ENCODE assay signal across 9 cellular contexts in the genomic region with DNA sequence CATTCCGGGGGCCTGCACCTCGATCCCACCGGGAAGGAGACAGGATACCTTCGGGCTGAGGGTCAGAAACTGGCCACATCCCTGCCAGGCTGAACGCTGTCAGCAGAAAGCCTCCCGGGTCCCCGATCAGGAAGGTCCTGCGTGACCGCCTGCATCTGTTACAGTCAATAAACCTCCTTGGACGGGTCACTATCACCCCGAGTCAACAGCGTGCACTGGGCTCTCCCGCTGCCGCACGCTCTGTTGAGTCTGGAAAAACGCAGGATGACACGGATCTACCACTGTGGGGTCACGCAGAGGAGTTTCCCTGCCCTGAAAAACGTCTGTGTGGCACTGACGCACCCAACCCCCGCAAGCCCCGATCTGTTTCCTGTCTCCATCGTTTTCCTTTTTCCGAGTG. TPM values are rescaled to one million over a fixed set of nuclear protein-coding genes. Genes with fewer than 3 reads are reported as not detected.
DNase-seq lines count a peak whose midpoint lies in the region; ATAC-seq and TF ChIP-seq lines count a peak whose summit lies in the region.
"Had no signal": no experiment of that assay in that cellular context is flagged by ENCODE, and none has a peak within 500 bp of the region (broad histone marks: within the 10 kb centered on the region; RNA-seq: fewer than 3 reads in every experiment).

No MANE protein-coding gene starts in this region.

- H3K79me2 ChIP-seq in PC-3 (ENCODE audit: low read length), result no peaks in the 10 kb centered on the region

- H3K9me2 ChIP-seq in PC-3 (replicated peaks; ENCODE audit: low read length), result no peaks in the 10 kb centered on the region

- H3K4me1 ChIP-seq in Caco-2 (peaks cover 9% of the 10 kb centered on the region), PC-3 (ENCODE audit: insufficient read depth, low read length) (0 out of 2 replicates have a peak, but pooled peaks cover 3% of the 10 kb centered on the region), esophagus (ENCODE audit: control insufficient read depth in 2 of 2, insufficient read depth in 2 of 2, low read length in 1 of 2) (peaks cover 12 to 19% of the 10 kb centered on the region in 2 donors), neutrophil (ENCODE audit: control insufficient read depth in 1 of 2, insufficient read depth in 1 of 2, low read depth in 1 of 2, low read length in 1 of 2) (peaks cover 40 to 52% of the 10 kb centered on the region in 2 experiments)

- CTCF ChIA-PET in Caco-2 (lab: Charles Lee), result no interaction called here
- CTCF ChIA-PET in PC-3 (lab: Charles Lee), result no interaction called here

- peak overlapping the region; percentile 80 for H3K4me2 ChIP-seq in PC-3 (ENCODE audit: low read length)

- peaks cover 10% of the 10 kb centered on the region for H3K36me3 Mint-ChIP-seq in Caco-2 (ENCODE audit: insufficient read depth, unreplicated experiment)

- no peaks in the 10 kb centered on the region for H3K9me3 Mint-ChIP-seq in Caco-2 (ENCODE audit: unreplicated experiment)

- H3K9me3 ChIP-seq in Caco-2 (no peaks in the 10 kb centered on the region), PC-3 (ENCODE audit: low read length) (no peaks in the 10 kb centered on the region), esophagus (ENCODE audit: control insufficient read depth in 2 of 2, insufficient read depth in 1 of 2, low read depth in 1 of 2, low read length in 1 of 2) (no peaks in the 10 kb centered on the region), neutrophil (no peaks in the 10 kb centered on the region)

- DNase-seq in Caco-2, result no peak
- DNase-seq in PC-3, result no peak
- DNase-seq in ACHN, result no peak
- DNase-seq in GM03348 (ENCODE audit: low spot score), result no peak
- DNase-seq: NCI-H1417 had no signal

- 0 out of 2 replicates have a peak overlapping the region, but pooled peaks have one; percentile 4 for H2AFZ ChIP-seq in PC-3 (ENCODE audit: low read length)

- no peaks in the 10 kb centered on the region for H3K27me3 ChIP-seq in Caco-2 (replicated peaks; ENCODE audit: control insufficient read depth, insufficient read depth, low read length)
- no peaks in the 10 kb centered on the region for H3K27me3 ChIP-seq in PC-3 (ENCODE audit: low read length)
- H3K27me3 ChIP-seq in esophagus (ENCODE audit: control insufficient read depth in 1 of 2, insufficient read depth in 2 of 2, low read length in 2 of 2), result no peaks in the 10 kb centered on the region
- peaks cover 53% of the 10 kb centered on the region for H3K27me3 ChIP-seq in neutrophil

- 0 out of 2 replicates have a peak, but pooled peaks cover 2% of the 10 kb centered on the region for H4K20me1 ChIP-seq in PC-3 (ENCODE audit: low read length)

- H3K4me1 Mint-ChIP-seq in Caco-2 (ENCODE audit: low read depth, unreplicated experiment), result peaks cover 6% of the 10 kb centered on the region

- no peak overlapping the region for H3K9ac ChIP-seq in PC-3 (ENCODE audit: low read length)

- TF ChIP-seq CTCF in Caco-2 (IDR thresholded peaks at IDR 0.05; ENCODE audit: insufficient read depth in 1 of 2, low read depth in 1 of 2, low read length in 1 of 2, severe bottlenecking in 1 of 2, unreplicated experiment in 1 of 2), result no peak
- no peak for TF ChIP-seq CTCF in PC-3 (conservative IDR thresholded peaks at IDR 0.05; ENCODE audit: low read depth, low read length)
- TF ChIP-seq CTCF in neutrophil (IDR thresholded peaks at IDR 0.05), result no peak

- no peaks in the 10 kb centered on the region for H3K36me3 ChIP-seq in Caco-2 (ENCODE audit: control insufficient read depth, insufficient read depth, low read length)
- H3K36me3 ChIP-seq in PC-3 (ENCODE audit: low read depth, low read length), result no peaks in the 10 kb centered on the region
- H3K36me3 ChIP-seq in esophagus (ENCODE audit: control insufficient read depth in 2 of 2, insufficient read depth in 2 of 2, low read length in 1 of 2), result no peaks in the 10 kb centered on the region
- H3K36me3 ChIP-seq in neutrophil, result no peaks in the 10 kb centered on the region

- POLR2A ChIA-PET in Caco-2 (lab: Charles Lee), result no interaction called here
- POLR2A ChIA-PET in PC-3 (lab: Charles Lee; ENCODE audit: unreplicated experiment), result no interaction called here

- intact Hi-C loops in Caco-2 (cut with micrococcal nuclease; ENCODE audit: unreplicated experiment) (no loop called here), PC-3 (cut with micrococcal nuclease) (no loop called here)

- H3K4me3 ChIP-seq in Caco-2 (ENCODE audit: low read depth, low read length) (peak overlapping the region; percentile 77), PC-3 (ENCODE audit: low read length) (peak overlapping the region; percentile 57; the same call in 1 of the 2 replicates), esophagus (ENCODE audit: low read depth in 1 of 2, low read length in 2 of 2) (peak overlapping the region; percentile 54 to 62), neutrophil (ENCODE audit: low read depth in 1 of 2, low read length in 1 of 2) (peak overlapping the region; percentile 52 to 71)

- in situ Hi-C loops in ACHN (cut with HindIII; ENCODE audit: low pct_ligation_motif_present, low pct_unique_long_range_greater_than_20kb, low sequenced_read_pairs), result no loop called here

- BruUV-seq in Caco-2 (replicated peaks; lab: Mats Ljungman, UMichigan), result no TSS peak
- no TSS peak for BruUV-seq in PC-3 (replicated peaks; lab: Mats Ljungman, UMichigan)

- H3K27ac ChIP-seq in PC-3 (ENCODE audit: low read length) (no peak overlapping the region), esophagus (ENCODE audit: low read depth in 2 of 2, low read length in 1 of 2) (no peak overlapping the region), neutrophil (no peak overlapping the region)

- ATAC-seq in PC-3, result peak; percentile 32; the same call in 1 of the 2 replicates
- ATAC-seq in HG03571 (IDR thresholded peaks at IDR 0.05; ENCODE audit: unreplicated experiment), result no peak
- ATAC-seq in HG03159 (IDR thresholded peaks at IDR 0.05; ENCODE audit: unreplicated experiment), result no peak

- no peaks in the 10 kb centered on the region for H3F3A ChIP-seq in PC-3 (ENCODE audit: low read length, unreplicated experiment)

- 6 to 7% methylated on average over 24 of the region's 24 CpGs for WGBS in esophagus, 2 donors

- H3K27me3 Mint-ChIP-seq in Caco-2 (ENCODE audit: insufficient read depth, unreplicated experiment), result no peaks in the 10 kb centered on the region

- peak overlapping the region; percentile 96 for H3K4me3 Mint-ChIP-seq in Caco-2 (ENCODE audit: unreplicated experiment)

- H3K27ac Mint-ChIP-seq in Caco-2 (ENCODE audit: unreplicated experiment), result peak overlapping the region; percentile 90

RNA-seq across cellular contexts. Expression of a gene that starts 12.1 kb away (rescaled TPM):
- total RNA-seq in Caco-2 (2022) (57.9 and 71.3 TPM in 2 replicates), PC-3 (2014; rRNA removed) (35.2 and 35.4 TPM in 2 replicates)
- 10 to 100 TPM; 18.5 to 54.1 TPM for polyA plus RNA-seq in esophagus

RNA-seq across cellular contexts. Expression of a gene that starts 56.0 kb away (rescaled TPM):
- total RNA-seq in Caco-2 (2022) (72.4 and 75.0 TPM in 2 replicates), PC-3 (2014; rRNA removed) (38.8 and 49.0 TPM in 2 replicates)
- polyA plus RNA-seq in esophagus, result 10 to 100 TPM; 26.4 to 35.3 TPM
